ENCODE assay signal across 8 cellular contexts in genomic region chr1:156500578-156500846, GRCh38. TPM values are rescaled to one million over a fixed set of nuclear protein-coding genes. Genes with fewer than 3 reads are reported as not detected.
DNase-seq lines count a peak whose midpoint lies in the region; ATAC-seq, FAIRE-seq and TF ChIP-seq lines count a peak whose summit lies in the region.

Gene MEF2D, minus strand, starts transcription at chr1:156500775. Its CDS starts 17,483 bp downstream, at chr1:156483292.

- no peaks in the 10 kb centered on the region for H3K27me3 Mint-ChIP-seq in activated CD8-positive, alpha-beta memory T cell treated with anti-CD3 and anti-CD28 coated beads, Interleukin-2, amount 10 ng/mL, durations not matched to agents 7 days and 5 days
- H3K27me3 Mint-ChIP-seq in T-helper 17 cell, result no peaks in the 10 kb centered on the region

- H3K4me3 Mint-ChIP-seq in activated CD8-positive, alpha-beta memory T cell treated with anti-CD3 and anti-CD28 coated beads, Interleukin-2, amount 10 ng/mL, durations not matched to agents 7 days and 5 days, result peak within 1 kb of the TSS; percentile 88
- peak within 1 kb of the TSS; percentile 92 for H3K4me3 Mint-ChIP-seq in T-helper 17 cell

- no peak for TF ChIP-seq CTCF in prostate gland (IDR thresholded peaks at IDR 0.05)

- no peaks in the 10 kb centered on the region for H3K27me3 ChIP-seq in prostate gland (replicated peaks; ENCODE audit: insufficient read depth)

- H3K4me3 ChIP-seq in prostate gland, result peak within 1 kb of the TSS; percentile 87 to 88

- H3K4me1 ChIP-seq in prostate gland (replicated peaks), result peaks cover 29% of the 10 kb centered on the region

- no peaks in the 10 kb centered on the region for H3K9me3 Mint-ChIP-seq in activated CD8-positive, alpha-beta memory T cell treated with anti-CD3 and anti-CD28 coated beads, Interleukin-2, amount 10 ng/mL, durations not matched to agents 7 days and 5 days (ENCODE audit: low read depth)

- H3K27ac Mint-ChIP-seq in activated CD8-positive, alpha-beta memory T cell treated with anti-CD3 and anti-CD28 coated beads, Interleukin-2, amount 10 ng/mL, durations not matched to agents 7 days and 5 days, result peak within 1 kb of the TSS; percentile 97
- H3K27ac Mint-ChIP-seq in T-helper 17 cell, result peak within 1 kb of the TSS; percentile 99

- no peaks in the 10 kb centered on the region for H3K36me3 ChIP-seq in prostate gland

- peaks cover 14% of the 10 kb centered on the region for H3K36me3 Mint-ChIP-seq in activated CD8-positive, alpha-beta memory T cell treated with anti-CD3 and anti-CD28 coated beads, Interleukin-2, amount 10 ng/mL, durations not matched to agents 7 days and 5 days
- H3K36me3 Mint-ChIP-seq in T-helper 17 cell (ENCODE audit: low read depth), result peaks cover 5% of the 10 kb centered on the region

- H3K9me3 ChIP-seq in T-helper 17 cell (ENCODE audit: control insufficient read depth, low read length, poor library complexity, severe bottlenecking) (no peaks in the 10 kb centered on the region), prostate gland (no peaks in the 10 kb centered on the region)

- TF ChIP-seq POLR2A in prostate gland (IDR thresholded peaks at IDR 0.05) (peak; percentile 80), GM12892 (IDR thresholded peaks at IDR 0.05; ENCODE audit: low read depth, low read length) (no peak)

- DNase-seq in activated CD8-positive, alpha-beta memory T cell treated with anti-CD3 and anti-CD28 coated beads, Interleukin-2, amount 10 ng/mL, durations not matched to agents 7 days and 5 days, result no peak
- DNase-seq in activated CD8-positive, alpha-beta memory T cell treated with anti-CD3 and anti-CD28 coated beads for 24 hours, result no peak
- DNase-seq in T-helper 17 cell, result no peak
- DNase-seq in glomerular endothelial cell (ENCODE audit: extremely low read depth, low read depth, low spot score), result no peak
- no peak for DNase-seq in prostate gland (ENCODE audit: low spot score)
- no peak for DNase-seq in GM12892 (ENCODE audit: insufficient read length)
- DNase-seq in NCI-H1417 treated with DMSO at 0.1 percent for 48 hours (lab: John Stamatoyannopoulos, UW), result no peak
- no peak for DNase-seq in NCI-H2081 (lab: John Stamatoyannopoulos, UW)

- intact Hi-C loops in prostate gland (cut with DNase I), result loop anchor here (1.0 to 2.0 kb wide), 2 partner anchors 39 to 44 kb away; no protein-coding TSS in a partner anchor

- ATAC-seq in activated CD8-positive, alpha-beta memory T cell treated with anti-CD3 and anti-CD28 coated beads, Interleukin-2, amount 10 ng/mL, durations not matched to agents 7 days and 5 days, result no peak
- ATAC-seq in T-helper 17 cell, result no peak

- CTCF ChIA-PET in activated CD8-positive, alpha-beta memory T cell treated with anti-CD3 and anti-CD28 coated beads, Interleukin-2, amount 10 ng/mL, durations not matched to agents 7 days and 5 days (lab: Charles Lee), result interaction anchor here (1.1 to 18.2 kb wide), 13 partner anchors 16 to 159 kb away, joined by 3 to 372 read pairs (median 4); partner anchors contain the start of gene NAXE

- 0% methylated on average over 2 of the region's 27 CpGs for WGBS in prostate gland

- H3K27ac ChIP-seq in prostate gland, result peak within 1 kb of the TSS; percentile 99 to 100

- peaks cover 73% of the 10 kb centered on the region for H3K4me1 Mint-ChIP-seq in activated CD8-positive, alpha-beta memory T cell treated with anti-CD3 and anti-CD28 coated beads, Interleukin-2, amount 10 ng/mL, durations not matched to agents 7 days and 5 days
- H3K4me1 Mint-ChIP-seq in T-helper 17 cell, result peaks cover 63% of the 10 kb centered on the region

- no peak for FAIRE-seq in GM12892 (lab: Jason Lieb, UNC)

RNA-seq across cellular contexts. Expression of gene MEF2D, which starts in this region (rescaled TPM):
- 10 to 100 TPM; 57.1 to 63.1 TPM for total RNA-seq in activated CD8-positive, alpha-beta memory T cell treated with anti-CD3 and anti-CD28 coated beads, Interleukin-2, amount 10 ng/mL, durations not matched to agents 7 days and 5 days
- total RNA-seq in T-helper 17 cell, result 100 to 1,000 TPM; 142 to 157 TPM
- total RNA-seq in glomerular endothelial cell, result 41.5 and 67.0 TPM in 2 replicates
- total RNA-seq in prostate gland, result 100 to 1,000 TPM in 1 of 2 donors, 10 to 100 TPM in 1; 52.1 to 128 TPM
- 14.6 TPM for polyA plus RNA-seq in GM12892 (2012; ENCODE audit: missing spikeins)
